In genomic region chr4:108586778-108587177, GRCh38 we compare ENCODE assay signal across 31 cellular contexts.
"Had no signal": no experiment of that assay in that cellular context is flagged by ENCODE, and none has a peak within 500 bp of the region (broad histone marks: within the 10 kb centered on the region; RNA-seq: fewer than 3 reads in every experiment).

No MANE protein-coding gene starts in this region.

- H3K4me2 ChIP-seq: KMS-11 had no signal

- H3K27me3 Mint-ChIP-seq: activated B cell treated with CpG ODN at 0.5 μM for 24 hours; activated CD4-positive, alpha-beta memory T cell treated with anti-CD3 and anti-CD28 coated beads, Interleukin-2, amount 10 ng/mL, durations not matched to agents 7 days and 5 days; activated CD8-positive, alpha-beta memory T cell treated with anti-CD3 and anti-CD28 coated beads, Interleukin-2, amount 10 ng/mL, durations not matched to agents 7 days and 5 days; activated naive CD8-positive, alpha-beta T cell; activated naive CD8-positive, alpha-beta T cell treated with anti-CD3 and anti-CD28 coated beads, Interleukin-2, amount 50 U/mL, for 24 hours had no signal

- H3K9me3 Mint-ChIP-seq: activated B cell treated with CpG ODN at 0.5 μM for 24 hours; activated CD4-positive, alpha-beta memory T cell treated with anti-CD3 and anti-CD28 coated beads, Interleukin-2, amount 10 ng/mL, durations not matched to agents 7 days and 5 days; activated naive CD4-positive, alpha-beta T cell treated with anti-CD3 and anti-CD28 coated beads, Interleukin-2, amount 10 ng/mL, durations not matched to agents 7 days and 5 days; activated naive CD8-positive, alpha-beta T cell treated with anti-CD3 and anti-CD28 coated beads, Interleukin-2, amount 50 U/mL, for 24 hours; brain had no signal

- H3K27me3 ChIP-seq: Peyer's patch had no signal

- H3K36me3 Mint-ChIP-seq: activated naive CD4-positive, alpha-beta T cell treated with anti-CD3 and anti-CD28 coated beads, Interleukin-2, amount 10 ng/mL, durations not matched to agents 7 days and 5 days; brain had no signal

- H3K4me3 Mint-ChIP-seq: activated B cell treated with CpG ODN at 0.5 μM for 24 hours; activated CD4-positive, alpha-beta memory T cell treated with anti-CD3 and anti-CD28 coated beads, Interleukin-2, amount 10 ng/mL, durations not matched to agents 7 days and 5 days; activated CD8-positive, alpha-beta memory T cell treated with anti-CD3 and anti-CD28 coated beads, Interleukin-2, amount 10 ng/mL, durations not matched to agents 7 days and 5 days; activated naive CD4-positive, alpha-beta T cell treated with anti-CD3 and anti-CD28 coated beads, Interleukin-2, amount 10 ng/mL, durations not matched to agents 7 days and 5 days; activated naive CD8-positive, alpha-beta T cell; activated naive CD8-positive, alpha-beta T cell treated with anti-CD3 and anti-CD28 coated beads, Interleukin-2, amount 50 U/mL, for 24 hours; brain had no signal

- H3K27ac ChIP-seq: KMS-11, Peyer's patch, RWPE1, VCaP had no signal

- H3K9me3 ChIP-seq: Peyer's patch had no signal

- H3K36me3 ChIP-seq: Peyer's patch had no signal

- H3K9ac ChIP-seq: KMS-11 had no signal

- H3K27ac Mint-ChIP-seq: activated B cell treated with CpG ODN at 0.5 μM for 24 hours; activated CD4-positive, alpha-beta memory T cell treated with anti-CD3 and anti-CD28 coated beads, Interleukin-2, amount 10 ng/mL, durations not matched to agents 7 days and 5 days; activated CD8-positive, alpha-beta memory T cell treated with anti-CD3 and anti-CD28 coated beads, Interleukin-2, amount 10 ng/mL, durations not matched to agents 7 days and 5 days; activated naive CD4-positive, alpha-beta T cell treated with anti-CD3 and anti-CD28 coated beads, Interleukin-2, amount 10 ng/mL, durations not matched to agents 7 days and 5 days; activated naive CD8-positive, alpha-beta T cell; activated naive CD8-positive, alpha-beta T cell treated with anti-CD3 and anti-CD28 coated beads, Interleukin-2, amount 50 U/mL, for 24 hours; brain had no signal

- ATAC-seq: activated CD8-positive, alpha-beta memory T cell treated with anti-CD3 and anti-CD28 coated beads, Interleukin-2, amount 10 ng/mL, durations not matched to agents 7 days and 5 days; activated naive CD8-positive, alpha-beta T cell treated with anti-CD3 and anti-CD28 coated beads, Interleukin-2, amount 50 U/mL, for 24 hours; PC-3; Right ventricle myocardium inferior had no signal

- H3K4me3 ChIP-seq: Peyer's patch had no signal

- H3K4me1 Mint-ChIP-seq: activated B cell treated with CpG ODN at 0.5 μM for 24 hours; activated CD4-positive, alpha-beta memory T cell treated with anti-CD3 and anti-CD28 coated beads, Interleukin-2, amount 10 ng/mL, durations not matched to agents 7 days and 5 days; activated CD8-positive, alpha-beta memory T cell treated with anti-CD3 and anti-CD28 coated beads, Interleukin-2, amount 10 ng/mL, durations not matched to agents 7 days and 5 days; activated naive CD4-positive, alpha-beta T cell treated with anti-CD3 and anti-CD28 coated beads, Interleukin-2, amount 10 ng/mL, durations not matched to agents 7 days and 5 days; activated naive CD8-positive, alpha-beta T cell treated with anti-CD3 and anti-CD28 coated beads, Interleukin-2, amount 50 U/mL, for 24 hours had no signal

- DNase-seq: activated B cell treated with CpG ODN at 0.5 μM for 24 hours; activated CD4-positive, alpha-beta memory T cell treated with anti-CD3 and anti-CD28 coated beads, Interleukin-2, amount 10 ng/mL, durations not matched to agents 7 days and 5 days; activated CD4-positive, alpha-beta T cell treated with anti-CD3 and anti-CD28 coated beads for 48 hours; activated CD4-positive, CD25-positive, alpha-beta regulatory T cell treated with anti-CD3 and anti-CD28 coated beads, Interleukin-2, amount 50 U/mL, for 72 hours; activated CD8-positive, alpha-beta memory T cell treated with anti-CD3 and anti-CD28 coated beads for 24 hours; activated CD8-positive, alpha-beta memory T cell treated with anti-CD3 and anti-CD28 coated beads, Interleukin-2, amount 10 ng/mL, durations not matched to agents 7 days and 5 days; activated CD8-positive, alpha-beta memory T cell treated with anti-CD3 and anti-CD28 coated beads, Interleukin-2, amount 50 U/mL, for 48 hours; activated effector memory CD4-positive, alpha-beta T cell treated with Interleukin-2 at 50 U/mL for 16 hours; activated naive CD4-positive, alpha-beta T cell treated with anti-CD3 and anti-CD28 coated beads, Interleukin-2, amount 10 ng/mL, durations not matched to agents 7 days and 5 days; activated naive CD8-positive, alpha-beta T cell treated with anti-CD3 and anti-CD28 coated beads, Interleukin-2, amount 50 U/mL, for 24 hours; activated T-cell treated with anti-CD3 and anti-CD28 coated beads, Interleukin-2, amount 50 U/mL, for 48 hours; anterior cingulate cortex; caudate nucleus; NCI-H1092 treated with DMSO at 0.1 percent for 48 hours; NCI-H1417 treated with DMSO at 0.1 percent for 48 hours; NCI-H187 treated with DMSO at 0.1 percent for 48 hours; NCI-H2081; NCI-H226; NCI-H524 treated with DMSO at 0.1 percent for 48 hours; PC-3; Peyer's patch; SW 1271; T-helper 1 cell; T-helper 2 cell; T-helper 9 cell had no signal

- H3K4me1 ChIP-seq: Peyer's patch had no signal
